8 cellular contexts compared by ENCODE assay signal in genomic region chr1:36158827-36159252, GRCh38. TPM values are rescaled to one million over a fixed set of nuclear protein-coding genes. Genes with fewer than 3 reads are reported as not detected.
A peak's percentile ranks its signal among the peaks of the same experiment; 100 is the strongest.
DNase-seq lines count a peak whose midpoint lies in the region; ATAC-seq and TF ChIP-seq lines count a peak whose summit lies in the region.
"Not testable (repeated sequence)": the region's sequence is repeated elsewhere in the genome, so short reads cannot be mapped to it uniquely, and the experiment has no call there.

No MANE protein-coding gene starts in this region.

- not testable (repeated sequence) for DNase-seq in activated naive CD4-positive, alpha-beta T cell treated with anti-CD3 and anti-CD28 coated beads, Interleukin-2, amount 50 U/mL, for 72 hours (ENCODE audit: low spot score in 2 of 2); colonic mucosa; glutamatergic neuron; natural killer cell; type B pancreatic cell (ENCODE audit: extremely low spot score, unreplicated experiment)

- H3K36me3 ChIP-seq in DOHH2 (ENCODE audit: control insufficient read depth, low read length): peaks cover 58% of the 10 kb centered on the region
- not testable (repeated sequence) for H3K36me3 ChIP-seq in colonic mucosa; skeletal muscle tissue (ENCODE audit: control insufficient read depth in 3 of 3, insufficient read depth in 3 of 3, low read length in 3 of 3)

- H3K27ac Mint-ChIP-seq in T-helper 1 cell treated with Interleukin-12 subunit alpha and Interleukin-12 subunit beta and Interleukin-4 antibody, amounts not matched to agents 30 μg/mL and 1 μg/mL, for 36 hours: not testable (repeated sequence)
- H3K27ac Mint-ChIP-seq in activated naive CD4-positive, alpha-beta T cell treated with anti-CD3 and anti-CD28 coated beads, Interleukin-2, amount 50 U/mL, for 72 hours: peak overlapping the region; percentile 97 to 98
- H3K27ac Mint-ChIP-seq in glutamatergic neuron (ENCODE audit: unreplicated experiment): peak overlapping the region; percentile 44
- peak overlapping the region; percentile 89 to 99 for H3K27ac Mint-ChIP-seq in natural killer cell
- H3K27ac Mint-ChIP-seq in type B pancreatic cell: peak overlapping the region; percentile 93

- H3K4me1 Mint-ChIP-seq in T-helper 1 cell treated with Interleukin-12 subunit alpha and Interleukin-12 subunit beta and Interleukin-4 antibody, amounts not matched to agents 30 μg/mL and 1 μg/mL, for 36 hours (ENCODE audit: low read depth): peaks cover 58% of the 10 kb centered on the region
- H3K4me1 Mint-ChIP-seq in glutamatergic neuron (ENCODE audit: low read depth, unreplicated experiment) (peaks cover 28% of the 10 kb centered on the region), natural killer cell (peaks cover 63 to 76% of the 10 kb centered on the region in 2 donors), type B pancreatic cell (ENCODE audit: unreplicated experiment) (peaks cover 58% of the 10 kb centered on the region)

- peak overlapping the region; percentile 74 for H3K27ac ChIP-seq in DOHH2 (ENCODE audit: low read depth, low read length)
- H3K27ac ChIP-seq in colonic mucosa: peak overlapping the region; percentile 96
- H3K27ac ChIP-seq in skeletal muscle tissue (ENCODE audit: low read depth, low read length): not testable (repeated sequence)

- intact Hi-C loops in colonic mucosa (cut with DNase I): loop anchor here (10.0 kb wide), 1 partner anchor 126 kb away; no protein-coding TSS in a partner anchor
- intact Hi-C loops in natural killer cell (cut with micrococcal nuclease): not testable (repeated sequence)

- H3K36me3 Mint-ChIP-seq in T-helper 1 cell treated with Interleukin-12 subunit alpha and Interleukin-12 subunit beta and Interleukin-4 antibody, amounts not matched to agents 30 μg/mL and 1 μg/mL, for 36 hours (ENCODE audit: low read depth): peaks cover 30% of the 10 kb centered on the region
- peaks cover 24 to 36% of the 10 kb centered on the region in 2 donors for H3K36me3 Mint-ChIP-seq in activated naive CD4-positive, alpha-beta T cell treated with anti-CD3 and anti-CD28 coated beads, Interleukin-2, amount 50 U/mL, for 72 hours
- H3K36me3 Mint-ChIP-seq in glutamatergic neuron (ENCODE audit: unreplicated experiment); natural killer cell: not testable (repeated sequence)
- peaks cover 16% of the 10 kb centered on the region for H3K36me3 Mint-ChIP-seq in type B pancreatic cell

- ATAC-seq in activated naive CD4-positive, alpha-beta T cell treated with anti-CD3 and anti-CD28 coated beads, Interleukin-2, amount 50 U/mL, for 72 hours; natural killer cell: not testable (repeated sequence)

- H3K79me2 ChIP-seq in DOHH2 (ENCODE audit: control insufficient read depth, low read length): peaks cover 92% of the 10 kb centered on the region

- H3K9ac ChIP-seq in colonic mucosa (ENCODE audit: low read depth in 2 of 2, low read length in 2 of 2) (peak overlapping the region in 1 of 2 donors; percentile 76), skeletal muscle tissue (ENCODE audit: low read depth in 1 of 3, low read length in 3 of 3) (peak overlapping the region in 2 of 3 donors; percentile 88 to 100)

- H3K9me3 Mint-ChIP-seq in T-helper 1 cell treated with Interleukin-12 subunit alpha and Interleukin-12 subunit beta and Interleukin-4 antibody, amounts not matched to agents 30 μg/mL and 1 μg/mL, for 36 hours; activated naive CD4-positive, alpha-beta T cell treated with anti-CD3 and anti-CD28 coated beads, Interleukin-2, amount 50 U/mL, for 72 hours; glutamatergic neuron (ENCODE audit: unreplicated experiment); natural killer cell; type B pancreatic cell: not testable (repeated sequence)

- H3K4me1 ChIP-seq in DOHH2 (ENCODE audit: control insufficient read depth, low read length) (peaks cover 78% of the 10 kb centered on the region), colonic mucosa (peaks cover 19% of the 10 kb centered on the region), skeletal muscle tissue (ENCODE audit: control insufficient read depth in 3 of 3, insufficient read depth in 3 of 3, low read length in 3 of 3) (peaks cover 67 to 73% (median 69%) of the 10 kb centered on the region in 3 donors)

- H3F3A ChIP-seq in DOHH2 (ENCODE audit: control insufficient read depth, insufficient read depth): peaks cover 11% of the 10 kb centered on the region

- not testable (repeated sequence) for H3K27me3 Mint-ChIP-seq in T-helper 1 cell treated with Interleukin-12 subunit alpha and Interleukin-12 subunit beta and Interleukin-4 antibody, amounts not matched to agents 30 μg/mL and 1 μg/mL, for 36 hours (ENCODE audit: low read depth); natural killer cell (ENCODE audit: low read depth in 2 of 2); type B pancreatic cell
- peaks cover 15% of the 10 kb centered on the region for H3K27me3 Mint-ChIP-seq in glutamatergic neuron (ENCODE audit: unreplicated experiment)

- H4K20me1 ChIP-seq in DOHH2 (ENCODE audit: control insufficient read depth, insufficient read depth, low read depth, low read length): not testable (repeated sequence)

- H3K27me3 ChIP-seq in DOHH2 (ENCODE audit: control insufficient read depth, low read length); colonic mucosa; skeletal muscle tissue (ENCODE audit: control insufficient read depth in 3 of 3, insufficient read depth in 3 of 3, low read length in 3 of 3): not testable (repeated sequence)

- peak overlapping the region; percentile 99 for H3K4me3 ChIP-seq in DOHH2 (ENCODE audit: low read length)
- not testable (repeated sequence) for H3K4me3 ChIP-seq in colonic mucosa; skeletal muscle tissue (ENCODE audit: low read length in 3 of 3)

- peak overlapping the region; percentile 86 for H3K4me2 ChIP-seq in DOHH2 (ENCODE audit: low read length)

- not testable (repeated sequence) for H3K9me2 ChIP-seq in DOHH2 (replicated peaks; ENCODE audit: control insufficient read depth, low read length)

- not testable (repeated sequence) for TF ChIP-seq CTCF in DOHH2 (IDR thresholded peaks at IDR 0.05; ENCODE audit: low read depth, low read length, poor library complexity, severe bottlenecking); colonic mucosa (IDR thresholded peaks at IDR 0.05); glutamatergic neuron (IDR thresholded peaks at IDR 0.05; ENCODE audit: partially characterized antibody, unreplicated experiment); natural killer cell (IDR thresholded peaks at IDR 0.05); type B pancreatic cell (conservative IDR thresholded peaks at IDR 0.05)

- H3K9me3 ChIP-seq in DOHH2 (ENCODE audit: control insufficient read depth, insufficient read depth, low read length); colonic mucosa; skeletal muscle tissue (ENCODE audit: control insufficient read depth in 3 of 3, low read length in 3 of 3): not testable (repeated sequence)

- peak overlapping the region; percentile 91 for H3K4me3 Mint-ChIP-seq in T-helper 1 cell treated with Interleukin-12 subunit alpha and Interleukin-12 subunit beta and Interleukin-4 antibody, amounts not matched to agents 30 μg/mL and 1 μg/mL, for 36 hours
- H3K4me3 Mint-ChIP-seq in glutamatergic neuron (ENCODE audit: unreplicated experiment) (peak overlapping the region; percentile 87), natural killer cell (peak overlapping the region; percentile 87), type B pancreatic cell (peak overlapping the region; percentile 90)

RNA-seq across cellular contexts. Expression of gene MAP7D1, which starts 2.9 kb away (rescaled TPM):
- total RNA-seq in activated naive CD4-positive, alpha-beta T cell treated with anti-CD3 and anti-CD28 coated beads, Interleukin-2, amount 50 U/mL, for 72 hours: 100 to 1,000 TPM; 112 to 169 TPM
- total RNA-seq in colonic mucosa (10 to 100 TPM; 37.7 to 50.0 TPM), glutamatergic neuron (ENCODE audit: unreplicated experiment) (152 TPM), natural killer cell (100 to 1,000 TPM; 213 to 232 (median 230) TPM), skeletal muscle tissue (71.0 TPM), type B pancreatic cell (ENCODE audit: low replicate concordance) (94.5 and 112 TPM in 2 replicates)

RNA-seq across cellular contexts. Expression of gene TRAPPC3, which starts 9.6 kb away (rescaled TPM):
- total RNA-seq in activated naive CD4-positive, alpha-beta T cell treated with anti-CD3 and anti-CD28 coated beads, Interleukin-2, amount 50 U/mL, for 72 hours: 10 to 100 TPM; 43.7 to 55.3 TPM
- total RNA-seq in colonic mucosa (10 to 100 TPM; 59.0 to 60.6 TPM), glutamatergic neuron (ENCODE audit: unreplicated experiment) (30.0 TPM), natural killer cell (10 to 100 TPM; 28.0 to 34.7 (median 34.3) TPM), skeletal muscle tissue (30.3 TPM), type B pancreatic cell (ENCODE audit: low replicate concordance) (63.4 and 75.6 TPM in 2 replicates)

RNA-seq across cellular contexts. Expression of gene COL8A2, which starts 33.8 kb away (rescaled TPM):
- under 1 TPM; 0.11 to 0.23 TPM for total RNA-seq in activated naive CD4-positive, alpha-beta T cell treated with anti-CD3 and anti-CD28 coated beads, Interleukin-2, amount 50 U/mL, for 72 hours
- total RNA-seq in colonic mucosa (1 to 10 TPM; 1.1 to 2.1 TPM), glutamatergic neuron (ENCODE audit: unreplicated experiment) (not detected), natural killer cell (under 1 TPM; 0.09 to 0.20 (median 0.14) TPM), skeletal muscle tissue (11.0 TPM), type B pancreatic cell (ENCODE audit: low replicate concordance) (0.14 and 2.5 TPM in 2 replicates)
